Comparison of ENCODE assay signal across 26 cellular contexts in genomic region chr3:126026277-126026751, GRCh38. TPM values are rescaled to one million over a fixed set of nuclear protein-coding genes. Genes with fewer than 3 reads are reported as not detected.
DNase-seq lines count a peak whose midpoint lies in the region; ATAC-seq and TF ChIP-seq lines count a peak whose summit lies in the region.
"Had no signal": no experiment of that assay in that cellular context is flagged by ENCODE, and none has a peak within 500 bp of the region (broad histone marks: within the 10 kb centered on the region; RNA-seq: fewer than 3 reads in every experiment).

No MANE protein-coding gene starts in this region.

- H3K36me3 ChIP-seq in heart left ventricle (peaks cover 0 to 58% (median 14%) of the 10 kb centered on the region in 9 donors), upper lobe of right lung (peaks cover 4% of the 10 kb centered on the region)
- H3K36me3 ChIP-seq: MG63, pancreas had no signal

- POLR2A ChIA-PET in T-cell (lab: Charles Lee) = no interaction called here

- H3K4me3 Mint-ChIP-seq in T-cell (no peak overlapping the region), memory B cell (peak overlapping the region; percentile 61)
- H3K4me3 Mint-ChIP-seq: activated CD4-positive, alpha-beta T cell treated with anti-CD3 and anti-CD28 coated beads, Interleukin-2, amount 10 ng/mL, durations not matched to agents 24 days and 14 days; activated naive CD8-positive, alpha-beta T cell treated with anti-CD3 and anti-CD28 coated beads, Interleukin-2, amount 50 U/mL, for 24 hours; mesothelial cell of epicardium; nephron progenitor cell; T-helper 1 cell treated with Interleukin-12 subunit alpha and Interleukin-12 subunit beta and Interleukin-4 antibody, amounts not matched to agents 30 μg/mL and 1 μg/mL, for 36 hours had no signal

- TF ChIP-seq POLR2A in heart left ventricle (IDR thresholded peaks at IDR 0.05) = no peak

- H3K4me1 ChIP-seq in heart left ventricle (no peaks in the 10 kb centered on the region), upper lobe of right lung (no peaks in the 10 kb centered on the region)
- H3K4me1 ChIP-seq: pancreas, spleen had no signal

- DNase-seq in Right ventricle myocardium inferior (ENCODE audit: missing footprints) (peak; percentile 32), heart left ventricle (no peak), T-cell (peak in 1 of 34 experiments; percentile 3), memory B cell (ENCODE audit: low spot score in 2 of 2) (no peak), upper lobe of right lung (peak; percentile 52), SW480 (ENCODE audit: low spot score) (no peak)
- DNase-seq: activated CD4-positive, alpha-beta T cell treated with anti-CD3 and anti-CD28 coated beads, Interleukin-2, amount 10 ng/mL, durations not matched to agents 24 days and 14 days; activated effector memory CD4-positive, alpha-beta T cell treated with Interleukin-2 at 50 U/mL for 16 hours; activated naive CD8-positive, alpha-beta T cell treated with anti-CD3 and anti-CD28 coated beads, Interleukin-2, amount 50 U/mL, for 24 hours; cerebellar nuclear complex; MG63; NCI-H1417; NCI-H2029 treated with DMSO at 0.1 percent for 48 hours; NCI-H2227 treated with DMSO at 0.1 percent for 48 hours; nephron progenitor cell; pancreas; spleen; substantia nigra had no signal

- 90 to 92% (median 91%) methylated on average over 6 to 11 of the region's 11 CpGs for WGBS in heart left ventricle, 4 donors

- H3K36me3 Mint-ChIP-seq in T-cell (peaks cover 73% of the 10 kb centered on the region), memory B cell (peaks cover 32% of the 10 kb centered on the region)

- H3K4me3 ChIP-seq in heart left ventricle (no peak overlapping the region), upper lobe of right lung (no peak overlapping the region)
- H3K4me3 ChIP-seq: dorsolateral prefrontal cortex, K562, MG63, pancreas, spleen had no signal

- H3K9me3 Mint-ChIP-seq in T-cell (peaks cover 4 to 17% (median 4%) of the 10 kb centered on the region in 3 donors), memory B cell (peaks cover 6% of the 10 kb centered on the region)

- H3K4me1 Mint-ChIP-seq in T-cell (peaks cover 10 to 13% (median 13%) of the 10 kb centered on the region in 3 donors), memory B cell (peaks cover 17% of the 10 kb centered on the region)
- H3K4me1 Mint-ChIP-seq: mesothelial cell of epicardium had no signal

- CTCF ChIA-PET in T-cell (lab: Charles Lee) = no interaction called here

- H3K27ac ChIP-seq in heart left ventricle = no peak overlapping the region
- no peak overlapping the region for H3K27ac ChIP-seq in upper lobe of right lung
- H3K27ac ChIP-seq: dorsolateral prefrontal cortex, pancreas had no signal

- TF ChIP-seq CTCF in heart left ventricle (IDR thresholded peaks at IDR 0.05) (no peak), upper lobe of right lung (IDR thresholded peaks at IDR 0.05) (no peak)

- H3K9me3 ChIP-seq in heart left ventricle = peaks cover 0 to 15% (median 4%) of the 10 kb centered on the region in 12 donors
- peaks cover 7% of the 10 kb centered on the region for H3K9me3 ChIP-seq in upper lobe of right lung
- H3K9me3 ChIP-seq: pancreas had no signal

- intact Hi-C loops in Right ventricle myocardium inferior (cut with DNase I) (no loop called here), heart left ventricle (cut with DNase I) (no loop called here), upper lobe of right lung (cut with DNase I) (no loop called here)

- H3K27me3 ChIP-seq in heart left ventricle = no peaks in the 10 kb centered on the region
- no peaks in the 10 kb centered on the region for H3K27me3 ChIP-seq in upper lobe of right lung
- H3K27me3 ChIP-seq: dorsolateral prefrontal cortex, MG63, pancreas, spleen had no signal

- no peak for ATAC-seq in Right ventricle myocardium inferior
- no peak for ATAC-seq in heart left ventricle
- peak in 1 of 4 experiments; percentile 61 for ATAC-seq in T-cell (replicated peaks in 1 of 4)
- peak; percentile 81 for ATAC-seq in memory B cell (ENCODE audit: low read depth)
- ATAC-seq in upper lobe of right lung = peak; percentile 6
- ATAC-seq in activated CD4-positive, CD25-positive, alpha-beta regulatory T cell treated with anti-CD3 and anti-CD28 coated beads, Interleukin-2, amount 50 U/mL, for 24 hours = no peak
- ATAC-seq in HG03571 (IDR thresholded peaks at IDR 0.05; ENCODE audit: unreplicated experiment) = no peak
- ATAC-seq: activated naive CD8-positive, alpha-beta T cell treated with anti-CD3 and anti-CD28 coated beads, Interleukin-2, amount 50 U/mL, for 24 hours; HCT116; K562; pancreas had no signal

- H3K27me3 Mint-ChIP-seq in T-cell (no peaks in the 10 kb centered on the region), memory B cell (no peaks in the 10 kb centered on the region)
- H3K27me3 Mint-ChIP-seq: activated CD4-positive, alpha-beta T cell treated with anti-CD3 and anti-CD28 coated beads, Interleukin-2, amount 10 ng/mL, durations not matched to agents 24 days and 14 days; activated naive CD8-positive, alpha-beta T cell treated with anti-CD3 and anti-CD28 coated beads, Interleukin-2, amount 50 U/mL, for 24 hours had no signal

- H3K27ac Mint-ChIP-seq in T-cell = peak overlapping the region; percentile 3 to 84
- peak overlapping the region; percentile 58 for H3K27ac Mint-ChIP-seq in memory B cell
- H3K27ac Mint-ChIP-seq: activated CD4-positive, alpha-beta T cell treated with anti-CD3 and anti-CD28 coated beads, Interleukin-2, amount 10 ng/mL, durations not matched to agents 24 days and 14 days; activated naive CD8-positive, alpha-beta T cell treated with anti-CD3 and anti-CD28 coated beads, Interleukin-2, amount 50 U/mL, for 24 hours; mesothelial cell of epicardium; T-helper 1 cell treated with Interleukin-12 subunit alpha and Interleukin-12 subunit beta and Interleukin-4 antibody, amounts not matched to agents 30 μg/mL and 1 μg/mL, for 36 hours had no signal

RNA-seq across cellular contexts. Expression of gene ROPN1B, which starts 57.3 kb away (rescaled TPM):
- total RNA-seq in Right ventricle myocardium inferior (4.6 TPM), heart left ventricle (1 to 10 TPM; 1.1 to 7.4 (median 2.0) TPM), T-cell (not detected), upper lobe of right lung (not detected)
- polyA plus RNA-seq in heart left ventricle = 1 to 10 TPM; 2.0 to 8.1 TPM
- total RNA-seq: activated CD4-positive, alpha-beta T cell treated with anti-CD3 and anti-CD28 coated beads, Interleukin-2, amount 10 ng/mL, durations not matched to agents 24 days and 14 days; HT1080; K562; mesothelial cell of epicardium; spleen had no signal
- polyA plus RNA-seq: K562, spleen had no signal

RNA-seq across cellular contexts. Expression of gene SLC41A3, which starts 57.6 kb away (rescaled TPM):
- 36.2 TPM for total RNA-seq in Right ventricle myocardium inferior
- total RNA-seq in heart left ventricle = 10 to 100 TPM; 33.3 to 57.6 (median 46.4) TPM
- polyA plus RNA-seq in heart left ventricle = 10 to 100 TPM; 20.9 to 60.1 TPM
- 10 to 100 TPM; 24.8 to 38.6 (median 34.5) TPM for total RNA-seq in T-cell
- total RNA-seq in upper lobe of right lung = 30.8 TPM

Comparison
In these comparisons a context has a peak if more than half of its experiments do, and no peak if none do; other contexts are left out.
1. DNase-seq: peak in Right ventricle myocardium inferior (single experiment) and upper lobe of right lung (single experiment); none in heart left ventricle (0 of 5), memory B cell (0 of 2) and SW480 (single experiment).
2. ATAC-seq: peak in memory B cell (single experiment) and upper lobe of right lung (single experiment); none in Right ventricle myocardium inferior (single experiment), heart left ventricle (0 of 4), activated CD4-positive, CD25-positive, alpha-beta regulatory T cell treated with anti-CD3 and anti-CD28 coated beads, Interleukin-2, amount 50 U/mL, for 24 hours (0 of 2) and HG03571 (single experiment).